ENCODE assay signal across 9 cellular contexts in genomic region chr12:124861492-124861891, GRCh38. TPM values are rescaled to one million over a fixed set of nuclear protein-coding genes. Genes with fewer than 3 reads are reported as not detected.
DNase-seq lines count a peak whose midpoint lies in the region; FAIRE-seq and TF ChIP-seq lines count a peak whose summit lies in the region.
"Had no signal": no experiment of that assay in that cellular context is flagged by ENCODE, and none has a peak within 500 bp of the region (broad histone marks: within the 10 kb centered on the region; RNA-seq: fewer than 3 reads in every experiment).

No MANE protein-coding gene starts in this region.

- no peak overlapping the region for H3K27ac ChIP-seq in endodermal cell (ENCODE audit: low read depth, low read length)
- H3K27ac ChIP-seq in neural cell (ENCODE audit: low read length), result no peak overlapping the region
- no peak overlapping the region for H3K27ac ChIP-seq in CD4-positive, alpha-beta memory T cell (ENCODE audit: low read depth, low read length)

- H3K36me3 ChIP-seq in endodermal cell (ENCODE audit: control insufficient read depth, insufficient read depth, low read length) (no peaks in the 10 kb centered on the region), neural cell (ENCODE audit: insufficient read depth, low read length) (no peaks in the 10 kb centered on the region)
- no peaks in the 10 kb centered on the region for H3K36me3 ChIP-seq in CD4-positive, alpha-beta memory T cell (ENCODE audit: insufficient read depth, low read length)

- no peak overlapping the region for H3K4me2 ChIP-seq in neural cell (ENCODE audit: low read length)

- H3K27me3 Mint-ChIP-seq in endodermal cell (ENCODE audit: insufficient read depth), result peaks cover 9% of the 10 kb centered on the region
- peaks cover 0 to 1% of the 10 kb centered on the region in 2 donors for H3K27me3 Mint-ChIP-seq in CD4-positive, alpha-beta memory T cell

- in situ Hi-C loops in Caki2 (cut with HindIII; ENCODE audit: low pct_unique_long_range_greater_than_20kb, low sequenced_read_pairs), result no loop called here

- H3K9me3 Mint-ChIP-seq in endodermal cell, result no peaks in the 10 kb centered on the region
- H3K9me3 Mint-ChIP-seq in CD4-positive, alpha-beta memory T cell, result no peaks in the 10 kb centered on the region

- no peak for TF ChIP-seq CTCF in endodermal cell (conservative IDR thresholded peaks at IDR 0.05)
- TF ChIP-seq CTCF in neural cell (IDR thresholded peaks at IDR 0.05; ENCODE audit: poor library complexity, severe bottlenecking), result no peak

- H3K9me2 ChIP-seq in neural cell (ENCODE audit: insufficient read depth, low read length), result no peaks in the 10 kb centered on the region

- WGBS in endodermal cell (ENCODE audit: insufficient coverage in 1 of 2, insufficient read length in 1 of 2), 2 experiments, result 86 to 92% methylated on average over 8 to 9 of the region's 9 CpGs

- peaks cover 12% of the 10 kb centered on the region for H3K4me1 Mint-ChIP-seq in endodermal cell
- peaks cover 5 to 21% (median 12%) of the 10 kb centered on the region in 4 donors for H3K4me1 Mint-ChIP-seq in CD4-positive, alpha-beta memory T cell

- no peaks in the 10 kb centered on the region for H3K9me3 ChIP-seq in endodermal cell (ENCODE audit: control insufficient read depth, low read length)
- no peaks in the 10 kb centered on the region for H3K9me3 ChIP-seq in neural cell (ENCODE audit: low read length)
- H3K9me3 ChIP-seq in CD4-positive, alpha-beta memory T cell (ENCODE audit: control insufficient read depth in 1 of 2, low read length in 2 of 2), result no peaks in the 10 kb centered on the region

- no peak overlapping the region for H2AFZ ChIP-seq in neural cell (ENCODE audit: low read depth, low read length)

- H3K27ac Mint-ChIP-seq in endodermal cell, result no peak overlapping the region
- no peak overlapping the region for H3K27ac Mint-ChIP-seq in CD4-positive, alpha-beta memory T cell

- TF ChIP-seq EP300 in neural cell (conservative IDR thresholded peaks at IDR 0.05; ENCODE audit: poor library complexity, severe bottlenecking), result no peak

- DNase-seq in Caki2 (ENCODE audit: low read depth), result peak; percentile 59
- DNase-seq in NCI-H69 (lab: John Stamatoyannopoulos, UW), result peak; percentile 16
- peak; percentile 77 for DNase-seq in endodermal cell
- DNase-seq in CD4-positive, alpha-beta memory T cell, result no peak
- DNase-seq in NCI-H1694 treated with DMSO at 0.1 percent for 48 hours (lab: John Stamatoyannopoulos, UW), result no peak
- DNase-seq in DMS53 treated with DMSO at 0.1 percent for 48 hours (lab: John Stamatoyannopoulos, UW; ENCODE audit: unreplicated experiment), result no peak
- no peak for DNase-seq in GM12891 (ENCODE audit: insufficient read length, low spot score)
- DNase-seq: activated naive CD4-positive, alpha-beta T cell treated with Interleukin-2 at 50 U/mL for 16 hours had no signal

- no peak overlapping the region for H3K4me3 ChIP-seq in endodermal cell (ENCODE audit: low read length)
- peak overlapping the region; percentile 86 for H3K4me3 ChIP-seq in neural cell (ENCODE audit: low read length)
- no peak overlapping the region for H3K4me3 ChIP-seq in CD4-positive, alpha-beta memory T cell (ENCODE audit: low read length in 2 of 2)

- peaks cover 3% of the 10 kb centered on the region for H3K36me3 Mint-ChIP-seq in endodermal cell (ENCODE audit: low read depth)
- H3K36me3 Mint-ChIP-seq in CD4-positive, alpha-beta memory T cell, result no peaks in the 10 kb centered on the region

- no peaks in the 10 kb centered on the region for H3K79me2 ChIP-seq in neural cell (replicated peaks; ENCODE audit: insufficient read depth, low read length)

- no peak for TF ChIP-seq RAD21 in neural cell (conservative IDR thresholded peaks at IDR 0.05)

- no peaks in the 10 kb centered on the region for H3K4me1 ChIP-seq in endodermal cell (ENCODE audit: control insufficient read depth, insufficient read depth, low read length)
- peaks cover 12% of the 10 kb centered on the region for H3K4me1 ChIP-seq in CD4-positive, alpha-beta memory T cell (ENCODE audit: insufficient read depth, low read length)

- H4K20me1 ChIP-seq in neural cell (ENCODE audit: insufficient read depth), result no peaks in the 10 kb centered on the region

- CTCF ChIA-PET in CD4-positive, alpha-beta memory T cell (lab: Charles Lee; ENCODE audit: partially characterized antibody), result no interaction called here

- no peak overlapping the region for H3K9ac ChIP-seq in endodermal cell (ENCODE audit: extremely low read depth, low read length, poor library complexity, severe bottlenecking)
- H3K9ac ChIP-seq in neural cell (ENCODE audit: low read length), result no peak overlapping the region

- intact Hi-C loops in CD4-positive, alpha-beta memory T cell (cut with micrococcal nuclease), result loop anchor here (5.0 kb wide), 2 partner anchors 36 to 126 kb away; partner anchors contain the start of gene DHX37

- no peak for FAIRE-seq in GM12891 (lab: Jason Lieb, UNC)

- TF ChIP-seq POLR2A in GM12891 (IDR thresholded peaks at IDR 0.05; ENCODE audit: low read depth, low read length), result no peak

- no peaks in the 10 kb centered on the region for H3F3A ChIP-seq in neural cell (ENCODE audit: insufficient read depth, low read length, poor library complexity, severe bottlenecking)

- POLR2A ChIA-PET in CD4-positive, alpha-beta memory T cell (lab: Charles Lee; ENCODE audit: partially characterized antibody), result no interaction called here

- no peak overlapping the region for H3K4me3 Mint-ChIP-seq in endodermal cell
- H3K4me3 Mint-ChIP-seq in CD4-positive, alpha-beta memory T cell, result peak overlapping the region in 4 of 8 donors; percentile 25 to 86 (median 55)

- H3K27me3 ChIP-seq in endodermal cell (ENCODE audit: control insufficient read depth, insufficient read depth, low read length, poor library complexity, severe bottlenecking) (peaks cover 6% of the 10 kb centered on the region), neural cell (ENCODE audit: insufficient read depth, low read depth, low read length) (peaks cover 7% of the 10 kb centered on the region)
- H3K27me3 ChIP-seq in CD4-positive, alpha-beta memory T cell (ENCODE audit: insufficient read depth, low read length), result no peaks in the 10 kb centered on the region

TF ChIP-seq in neural cell, 6 proteins besides CTCF, POLR2A, EP300 and RAD21 (continues in another document):
- no peak for TF ChIP-seq SMC3 (conservative IDR thresholded peaks at IDR 0.05; ENCODE audit: poor library complexity)
- TF ChIP-seq EZH2 (IDR thresholded peaks at IDR 0.05; ENCODE audit: borderline replicate concordance, insufficient read depth, low read length, poor library complexity, severe bottlenecking), result no peak
- TF ChIP-seq TAF1 (IDR thresholded peaks at IDR 0.05; ENCODE audit: low read depth), result no peak

TF ChIP-seq in GM12891, 5 proteins besides CTCF, POLR2A, EP300 and RAD21:
- TF ChIP-seq SPI1 (IDR thresholded peaks at IDR 0.05; ENCODE audit: low read depth, low read length) (no peak), POU2F2 (IDR thresholded peaks at IDR 0.05; ENCODE audit: low read depth, low read length) (no peak), POLR2AphosphoS5 (IDR thresholded peaks at IDR 0.05; ENCODE audit: low read depth, low read length) (no peak), PAX5 (IDR thresholded peaks at IDR 0.05; ENCODE audit: insufficient read depth, low read length, severe bottlenecking) (no peak), TAF1 (IDR thresholded peaks at IDR 0.05; ENCODE audit: low read depth, low read length) (no peak)

RNA-seq across cellular contexts. Expression of gene SCARB1, which starts 2.2 kb away (rescaled TPM):
- 83.6 and 119 TPM in 2 replicates for total RNA-seq in Caki2 (2014; rRNA removed; shearing (Covaris generic); ENCODE audit: low replicate concordance)
- total RNA-seq in endodermal cell, result 10 to 100 TPM; 33.0 to 36.2 TPM
- polyA plus RNA-seq in endodermal cell (2013, experiment 1 of 2), result 26.1 TPM
- polyA plus RNA-seq in endodermal cell (2013, experiment 2 of 2), result 30.2 TPM
- polyA plus RNA-seq in neural cell, result 3.7 and 5.8 TPM in 2 replicates
- 6.9 and 8.0 TPM in 2 replicates for polyA minus RNA-seq in neural cell
- 1 to 10 TPM; 2.2 to 2.6 TPM for total RNA-seq in CD4-positive, alpha-beta memory T cell
- polyA plus RNA-seq in CD4-positive, alpha-beta memory T cell, result 1 to 10 TPM; 1.5 to 1.6 TPM
- 93.0 TPM for polyA plus RNA-seq in GM12891 (2012; ENCODE audit: low read depth, missing spikeins)

RNA-seq across cellular contexts. Expression of gene UBC, which starts 53.0 kb away (rescaled TPM):
- 1,534 and 1,708 TPM in 2 replicates for total RNA-seq in Caki2 (2014; rRNA removed; shearing (Covaris generic); ENCODE audit: low replicate concordance)
- 100 to 1,000 TPM; 580 to 625 TPM for total RNA-seq in endodermal cell
- polyA plus RNA-seq in endodermal cell (2013, experiment 1 of 2), result 856 TPM
- 866 TPM for polyA plus RNA-seq in endodermal cell (2013, experiment 2 of 2)
- 1,173 and 1,177 TPM in 2 replicates for polyA plus RNA-seq in neural cell
- 1,245 and 1,326 TPM in 2 replicates for polyA minus RNA-seq in neural cell
- total RNA-seq in CD4-positive, alpha-beta memory T cell, result 100 to 1,000 TPM; 858 to 878 TPM
- polyA plus RNA-seq in CD4-positive, alpha-beta memory T cell, result 1,000 to 10,000 TPM in 1 of 2 donors, 100 to 1,000 TPM in 1; 853 to 1,668 TPM
- 1,009 TPM for polyA plus RNA-seq in GM12891 (2012; ENCODE audit: low read depth, missing spikeins)

Comparison
In these comparisons a context has a peak if more than half of its experiments do, and no peak if none do; other contexts are left out.
1. DNase-seq: peak in Caki2 (single experiment), NCI-H69 (single experiment) and endodermal cell (single experiment); none in CD4-positive, alpha-beta memory T cell (0 of 5), NCI-H1694 treated with DMSO at 0.1 percent for 48 hours (single experiment), DMS53 treated with DMSO at 0.1 percent for 48 hours (single experiment) and GM12891 (single experiment).
2. RNA of gene SCARB1, which starts 2.2 kb away (total RNA-seq): 83.6 to 119 TPM in Caki2 and 33.0 to 36.2 TPM in endodermal cell; 2.2 to 2.6 TPM in CD4-positive, alpha-beta memory T cell; every median in the first group is over 4 times any median in the second.